1 cellular context compared by ENCODE assay signal in genomic region chr14:34409721-34410120, GRCh38.
TF ChIP-seq lines count a peak whose summit lies in the region.

No MANE protein-coding gene starts in this region.

TF ChIP-seq in HepG2, 621 proteins besides CTCF, POLR2A, EP300 and RAD21 (continued from another document):
- TF ChIP-seq ZNF782 (CRISPR knock-in tag; IDR thresholded peaks at IDR 0.05; ENCODE audit: borderline replicate concordance) (no peak), SALL2 (CRISPR knock-in tag; IDR thresholded peaks at IDR 0.05) (no peak), GPBP1L1 (CRISPR knock-in tag; IDR thresholded peaks at IDR 0.05) (peak; percentile 77; the same call in 1 of the 2 replicates), ZNF558 (CRISPR knock-in tag; IDR thresholded peaks at IDR 0.05; ENCODE audit: borderline replicate concordance) (0 out of 2 replicates have a peak, but pooled peaks have one; percentile 39)
